1 cellular context compared by ENCODE assay signal in the genomic region with DNA sequence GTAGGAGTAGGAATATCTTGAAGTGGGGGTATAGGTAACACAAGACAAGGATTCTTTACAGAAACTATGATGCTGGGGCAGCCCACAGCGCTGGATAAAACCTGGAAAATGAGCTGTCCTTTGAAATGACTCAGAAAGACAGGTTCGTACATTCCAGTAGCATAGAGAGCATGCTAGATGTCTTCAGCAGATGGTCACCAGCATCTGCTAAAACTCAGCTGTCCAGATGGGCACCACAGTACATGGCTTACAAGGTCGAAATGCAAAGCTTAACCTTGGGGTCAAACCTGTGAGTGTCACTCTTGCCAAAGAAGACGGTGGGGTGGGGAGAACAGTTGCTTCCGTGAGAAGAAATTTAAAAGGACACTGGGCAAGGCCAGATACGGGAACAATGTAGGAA.
TF ChIP-seq lines count a peak whose summit lies in the region.

No MANE protein-coding gene starts in this region.

TF ChIP-seq in H1, 55 proteins besides CTCF, POLR2A, EP300 and RAD21:
- no peak for TF ChIP-seq CHD2 (IDR thresholded peaks at IDR 0.05; ENCODE audit: low read length)
- TF ChIP-seq TEAD4 (IDR thresholded peaks at IDR 0.05; ENCODE audit: low read depth, low read length), result no peak
- no peak for TF ChIP-seq SAP30 (IDR thresholded peaks at IDR 0.05; ENCODE audit: insufficient read depth, insufficient replicate concordance, low read length)
- TF ChIP-seq, protein P1, sequence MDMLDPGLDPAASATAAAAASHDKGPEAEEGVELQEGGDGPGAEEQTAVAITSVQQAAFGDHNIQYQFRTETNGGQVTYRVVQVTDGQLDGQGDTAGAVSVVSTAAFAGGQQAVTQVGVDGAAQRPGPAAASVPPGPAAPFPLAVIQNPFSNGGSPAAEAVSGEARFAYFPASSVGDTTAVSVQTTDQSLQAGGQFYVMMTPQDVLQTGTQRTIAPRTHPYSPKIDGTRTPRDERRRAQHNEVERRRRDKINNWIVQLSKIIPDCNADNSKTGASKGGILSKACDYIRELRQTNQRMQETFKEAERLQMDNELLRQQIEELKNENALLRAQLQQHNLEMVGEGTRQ (IDR thresholded peaks at IDR 0.05; ENCODE audit: low read length), result no peak
- TF ChIP-seq RBBP5 (IDR thresholded peaks at IDR 0.05; ENCODE audit: borderline replicate concordance, low read depth, low read length), result no peak
- TF ChIP-seq, protein P2, sequence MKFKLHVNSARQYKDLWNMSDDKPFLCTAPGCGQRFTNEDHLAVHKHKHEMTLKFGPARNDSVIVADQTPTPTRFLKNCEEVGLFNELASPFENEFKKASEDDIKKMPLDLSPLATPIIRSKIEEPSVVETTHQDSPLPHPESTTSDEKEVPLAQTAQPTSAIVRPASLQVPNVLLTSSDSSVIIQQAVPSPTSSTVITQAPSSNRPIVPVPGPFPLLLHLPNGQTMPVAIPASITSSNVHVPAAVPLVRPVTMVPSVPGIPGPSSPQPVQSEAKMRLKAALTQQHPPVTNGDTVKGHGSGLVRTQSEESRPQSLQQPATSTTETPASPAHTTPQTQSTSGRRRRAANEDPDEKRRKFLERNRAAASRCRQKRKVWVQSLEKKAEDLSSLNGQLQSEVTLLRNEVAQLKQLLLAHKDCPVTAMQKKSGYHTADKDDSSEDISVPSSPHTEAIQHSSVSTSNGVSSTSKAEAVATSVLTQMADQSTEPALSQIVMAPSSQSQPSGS (IDR thresholded peaks at IDR 0.05; ENCODE audit: low read length), result no peak
- no peak for TF ChIP-seq EGR1 (IDR thresholded peaks at IDR 0.05; ENCODE audit: borderline replicate concordance, low read depth, low read length)
- no peak for TF ChIP-seq RXRA (IDR thresholded peaks at IDR 0.05; ENCODE audit: insufficient read depth, low read depth, low read length)
